8 cellular contexts compared by ENCODE assay signal in the genomic region with DNA sequence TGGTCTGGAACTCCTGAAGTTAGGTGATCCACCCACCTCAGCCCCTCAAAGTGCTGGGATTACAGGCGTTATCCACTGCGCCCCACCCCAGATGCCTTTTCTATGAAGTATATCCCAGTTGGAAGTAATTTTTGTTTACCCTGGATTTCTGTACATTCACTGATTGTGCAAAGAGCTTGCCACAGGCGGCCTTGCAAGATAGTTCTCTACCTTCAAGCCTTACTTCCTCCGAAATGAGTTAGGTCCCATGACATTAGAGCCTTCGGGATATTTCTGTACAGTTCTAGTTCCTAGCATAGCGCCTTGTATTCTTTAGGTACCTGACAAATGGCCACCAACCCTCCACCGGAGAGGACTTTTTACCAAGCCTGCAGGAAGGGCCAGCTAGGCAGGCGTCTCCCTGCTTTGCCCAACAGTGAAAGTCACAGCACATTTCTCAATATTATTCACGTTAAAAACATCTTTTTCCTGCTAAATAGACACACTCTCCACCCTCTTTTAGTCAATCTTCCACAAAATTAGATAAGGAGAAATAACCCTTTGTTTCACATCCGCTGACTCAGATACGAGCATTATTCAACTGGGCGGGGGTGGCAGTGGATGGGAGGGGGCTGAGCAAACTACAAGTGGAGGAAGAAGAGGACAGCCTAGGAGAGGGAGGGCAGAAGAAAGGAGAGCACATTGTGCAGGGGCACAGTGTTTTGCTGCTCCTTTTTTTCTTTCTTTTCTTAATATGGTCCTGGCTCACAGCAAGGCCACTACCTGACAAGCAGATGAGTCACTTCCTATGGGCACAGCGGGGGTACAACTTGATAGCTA. TPM values are rescaled to one million over a fixed set of nuclear protein-coding genes. Genes with fewer than 3 reads are reported as not detected.
DNase-seq lines count a peak whose midpoint lies in the region; ATAC-seq and TF ChIP-seq lines count a peak whose summit lies in the region.

No MANE protein-coding gene starts in this region.

- H3K27ac ChIP-seq in heart right ventricle = peak overlapping the region in 8 of 10 donors; percentile 29 to 91 (median 70)

- H3K27me3 ChIP-seq in heart right ventricle = peaks cover 0 to 37% (median 0%) of the 10 kb centered on the region in 7 donors

- peak overlapping the region; percentile 24 for H3K27ac Mint-ChIP-seq in activated T-cell treated with anti-CD3 and anti-CD28 coated beads, Interleukin-2, amount 50 U/mL, for 72 hours

- no peaks in the 10 kb centered on the region for H3K36me3 ChIP-seq in heart right ventricle

- intact Hi-C loops in heart right ventricle (cut with DNase I) = loop anchor here in 5 of 10 donors (5.0 to 10.0 kb wide), 3 partner anchors 37 to 100 kb away; a partner anchor contains a TSS

- H3K4me3 ChIP-seq in heart right ventricle = peak overlapping the region in 8 of 10 donors; percentile 51 to 74 (median 69)

- H3K9me3 Mint-ChIP-seq in activated T-cell treated with anti-CD3 and anti-CD28 coated beads, Interleukin-2, amount 50 U/mL, for 72 hours = no peaks in the 10 kb centered on the region

- no peak for TF ChIP-seq CTCF in heart right ventricle (IDR thresholded peaks at IDR 0.05)

- peaks cover 4 to 28% (median 16%) of the 10 kb centered on the region in 9 donors for H3K4me1 ChIP-seq in heart right ventricle

- peak; percentile 54 for DNase-seq in AG08396 (ENCODE audit: low spot score)
- DNase-seq in HT1080 (ENCODE audit: low read depth) = peak; percentile 100
- peak; percentile 38 for DNase-seq in activated T-cell treated with anti-CD3 and anti-CD28 coated beads, Interleukin-2, amount 50 U/mL, for 72 hours
- no peak for DNase-seq in heart right ventricle
- peak; percentile 89 for DNase-seq in smooth muscle cell of the brain vasculature (ENCODE audit: low read depth, low spot score)
- DNase-seq in germinal center (ENCODE audit: low spot score) = no peak
- DNase-seq in NCI-H2196 (lab: John Stamatoyannopoulos, UW; ENCODE audit: unreplicated experiment) = no peak
- no peak for DNase-seq in DMS114 treated with DMSO at 0.1 percent for 48 hours (lab: John Stamatoyannopoulos, UW; ENCODE audit: unreplicated experiment)

- peaks cover 16% of the 10 kb centered on the region for H3K4me1 Mint-ChIP-seq in activated T-cell treated with anti-CD3 and anti-CD28 coated beads, Interleukin-2, amount 50 U/mL, for 72 hours (ENCODE audit: low read depth)

- no peaks in the 10 kb centered on the region for H3K9me3 ChIP-seq in heart right ventricle

- peak; percentile 62 to 70 for ATAC-seq in activated T-cell treated with anti-CD3 and anti-CD28 coated beads, Interleukin-2, amount 50 U/mL, for 72 hours (replicated peaks in 1 of 2)
- ATAC-seq in heart right ventricle = peak in 7 of 8 donors; percentile 17 to 80 (median 68)

- 66 to 74% methylated on average over 13 of the region's 13 CpGs for WGBS in heart right ventricle, 2 donors

- H3K36me3 Mint-ChIP-seq in activated T-cell treated with anti-CD3 and anti-CD28 coated beads, Interleukin-2, amount 50 U/mL, for 72 hours (ENCODE audit: insufficient read depth in 2 of 2) = peaks cover 0 to 3% of the 10 kb centered on the region in 2 donors

- peaks cover 48% of the 10 kb centered on the region for H3K27me3 Mint-ChIP-seq in activated T-cell treated with anti-CD3 and anti-CD28 coated beads, Interleukin-2, amount 50 U/mL, for 72 hours (ENCODE audit: low read depth)

- H3K4me3 Mint-ChIP-seq in activated T-cell treated with anti-CD3 and anti-CD28 coated beads, Interleukin-2, amount 50 U/mL, for 72 hours = peak overlapping the region; percentile 79 to 84

RNA-seq across cellular contexts. Expression of a gene that starts 40.0 kb away (rescaled TPM):
- 20.8 and 26.7 TPM in 2 replicates for total RNA-seq in HT1080 (2014; rRNA removed; shearing (Covaris generic))
- 27.0 and 31.3 TPM in 2 replicates for polyA plus RNA-seq in HT1080 (2015; cell fraction: cytosol; rRNA removed)
- 324 and 354 TPM in 2 replicates for polyA plus RNA-seq in HT1080 (2015; cell fraction: nucleus; rRNA removed)
- total RNA-seq in activated T-cell treated with anti-CD3 and anti-CD28 coated beads, Interleukin-2, amount 50 U/mL, for 72 hours = 10 to 100 TPM; 22.8 to 24.6 TPM
- 10 to 100 TPM; 22.2 to 33.0 (median 28.9) TPM for total RNA-seq in heart right ventricle
- 10 to 100 TPM; 10.4 to 20.6 TPM for polyA plus RNA-seq in heart right ventricle

Comparison
In these comparisons a context has a peak if more than half of its experiments do, and no peak if none do; other contexts are left out.
1. DNase-seq: peak in AG08396 (single experiment), HT1080 (single experiment), activated T-cell treated with anti-CD3 and anti-CD28 coated beads, Interleukin-2, amount 50 U/mL, for 72 hours (2 of 2) and smooth muscle cell of the brain vasculature (single experiment); none in heart right ventricle (0 of 2), germinal center (single experiment), NCI-H2196 (single experiment) and DMS114 treated with DMSO at 0.1 percent for 48 hours (single experiment).